Comparison of ENCODE assay signal across 9 cellular contexts in genomic region chr1:12128120-12128519, GRCh38.
"Had no signal": no experiment of that assay in that cellular context is flagged by ENCODE, and none has a peak within 500 bp of the region (broad histone marks: within the 10 kb centered on the region; RNA-seq: fewer than 3 reads in every experiment).

No MANE protein-coding gene starts in this region.

- H3K27me3 ChIP-seq: brain microvascular endothelial cell, transverse colon had no signal

- H3K36me3 ChIP-seq: brain microvascular endothelial cell, transverse colon had no signal

- ATAC-seq: left ventricle myocardium superior had no signal

- H3K9me3 ChIP-seq: transverse colon had no signal

- H3K4me3 ChIP-seq: transverse colon had no signal

- H3K27ac ChIP-seq: brain microvascular endothelial cell, transverse colon had no signal

- DNase-seq: activated CD8-positive, alpha-beta memory T cell treated with anti-CD3 and anti-CD28 coated beads, Interleukin-2, amount 50 U/mL, for 48 hours; amniotic stem cell; brain microvascular endothelial cell; dermis blood vessel endothelial cell; left ventricle myocardium superior; mesendoderm; stimulated activated CD4-positive, alpha-beta T cell treated with anti-CD3 and anti-CD28 coated beads, Interleukin-4, amount 100 ng/mL, for 4 hours; substantia nigra; transverse colon had no signal
